ENCODE assay signal across 7 cellular contexts in genomic region chr2:132352481-132352993, GRCh38.
DNase-seq lines count a peak whose midpoint lies in the region; ATAC-seq and TF ChIP-seq lines count a peak whose summit lies in the region.
"Not testable (repeated sequence)": the region's sequence is repeated elsewhere in the genome, so short reads cannot be mapped to it uniquely, and the experiment has no call there.

No MANE protein-coding gene starts in this region.

- H3K9me3 ChIP-seq in right lobe of liver, result not testable (repeated sequence)

- H3K4me3 ChIP-seq in right lobe of liver, result peak overlapping the region; percentile 41 to 57 (median 53)

- not testable (repeated sequence) for TF ChIP-seq POLR2A in right lobe of liver (IDR thresholded peaks at IDR 0.05)

- not testable (repeated sequence) for BruUV-seq in MCF 10A (replicated peaks; lab: Mats Ljungman, UMichigan)

- CTCF ChIA-PET in MCF 10A (lab: Yijun Ruan, JAX), result not testable (repeated sequence)

- not testable (repeated sequence) for H3K36me3 ChIP-seq in right lobe of liver

- intact Hi-C loops in MCF 10A (cut with micrococcal nuclease); right lobe of liver (cut with DNase I): not testable (repeated sequence)

- not testable (repeated sequence) for H3K27ac Mint-ChIP-seq in MCF 10A (ENCODE audit: low read depth, unreplicated experiment)

- H3K27me3 ChIP-seq in right lobe of liver, result not testable (repeated sequence)

- not testable (repeated sequence) for H3K27me3 Mint-ChIP-seq in MCF 10A (ENCODE audit: insufficient read depth, unreplicated experiment)

- H3K4me1 ChIP-seq in right lobe of liver, result not testable (repeated sequence)

- ATAC-seq in right lobe of liver, result peak; percentile 94 to 98 (median 97)

- not testable (repeated sequence) for H3K9me3 Mint-ChIP-seq in MCF 10A (ENCODE audit: unreplicated experiment)

- WGBS in right lobe of liver (ENCODE audit: insufficient coverage, low coverage, low lambda C conversion rate, missing lambda C conversion rate), result 15% methylated on average over 15 of the region's 43 CpGs

- POLR2A ChIA-PET in MCF 10A (lab: Yijun Ruan, JAX), result not testable (repeated sequence)

- TF ChIP-seq CTCF in MCF 10A (IDR thresholded peaks at IDR 0.05; ENCODE audit: unreplicated experiment); right lobe of liver (IDR thresholded peaks at IDR 0.05): not testable (repeated sequence)

- H3K36me3 Mint-ChIP-seq in MCF 10A (ENCODE audit: insufficient read depth, unreplicated experiment), result not testable (repeated sequence)

- peak overlapping the region; percentile 40 for H3K4me3 Mint-ChIP-seq in MCF 10A (ENCODE audit: unreplicated experiment)

- not testable (repeated sequence) for H3K4me1 Mint-ChIP-seq in MCF 10A (ENCODE audit: insufficient read depth, unreplicated experiment)

- DNase-seq in ELF-1 (ENCODE audit: low read depth, low spot score) (peak; percentile 75), NCI-H1694 treated with DMSO at 0.1 percent for 48 hours (lab: John Stamatoyannopoulos, UW) (peak; percentile 71), RKO (ENCODE audit: low spot score) (peak; percentile 59), globus pallidus (ENCODE audit: low spot score) (peak; percentile 62), right lobe of liver (peak; percentile 52 to 82 (median 79)), renal cortical epithelial cell (ENCODE audit: low read depth) (peak; percentile 46)
- not testable (repeated sequence) for DNase-seq in MCF 10A (ENCODE audit: unreplicated experiment)

- not testable (repeated sequence) for H3K27ac ChIP-seq in right lobe of liver
